In genomic region chr19:15404780-15405211, GRCh38 we compare ENCODE assay signal across 1 cellular context.
TF ChIP-seq lines count a peak whose summit lies in the region.

No MANE protein-coding gene starts in this region.

TF ChIP-seq in WTC11, 78 proteins besides CTCF, POLR2A, EP300 and RAD21 (continued from another document):
- no peak for TF ChIP-seq ZBTB21 (CRISPR knock-in tag; IDR thresholded peaks at IDR 0.05; ENCODE audit: borderline replicate concordance)
- TF ChIP-seq ATF6 (CRISPR knock-in tag; IDR thresholded peaks at IDR 0.05), result no peak
- TF ChIP-seq ELF4 (CRISPR knock-in tag; IDR thresholded peaks at IDR 0.05; ENCODE audit: low read depth), result no peak
- TF ChIP-seq JAZF1 (CRISPR knock-in tag; IDR thresholded peaks at IDR 0.05), result no peak
- TF ChIP-seq ZNF425 (CRISPR knock-in tag; conservative IDR thresholded peaks at IDR 0.05), result no peak
- no peak for TF ChIP-seq ZNF317 (CRISPR knock-in tag; IDR thresholded peaks at IDR 0.05; ENCODE audit: borderline replicate concordance, low read depth)
- TF ChIP-seq FOXP1 (CRISPR knock-in tag; IDR thresholded peaks at IDR 0.05; ENCODE audit: borderline replicate concordance), result no peak
- no peak for TF ChIP-seq ZNF532 (CRISPR knock-in tag; IDR thresholded peaks at IDR 0.05; ENCODE audit: borderline replicate concordance)
- TF ChIP-seq CREB1 (CRISPR knock-in tag; IDR thresholded peaks at IDR 0.05), result no peak
- no peak for TF ChIP-seq ATF3 (CRISPR knock-in tag; conservative IDR thresholded peaks at IDR 0.05)
- no peak for TF ChIP-seq TCF7 (CRISPR knock-in tag; IDR thresholded peaks at IDR 0.05; ENCODE audit: low read depth)
- TF ChIP-seq MAX (CRISPR knock-in tag; IDR thresholded peaks at IDR 0.05), result no peak
- no peak for TF ChIP-seq FOXP4 (CRISPR knock-in tag; IDR thresholded peaks at IDR 0.05)
